1 cellular context compared by ENCODE assay signal in the genomic region with DNA sequence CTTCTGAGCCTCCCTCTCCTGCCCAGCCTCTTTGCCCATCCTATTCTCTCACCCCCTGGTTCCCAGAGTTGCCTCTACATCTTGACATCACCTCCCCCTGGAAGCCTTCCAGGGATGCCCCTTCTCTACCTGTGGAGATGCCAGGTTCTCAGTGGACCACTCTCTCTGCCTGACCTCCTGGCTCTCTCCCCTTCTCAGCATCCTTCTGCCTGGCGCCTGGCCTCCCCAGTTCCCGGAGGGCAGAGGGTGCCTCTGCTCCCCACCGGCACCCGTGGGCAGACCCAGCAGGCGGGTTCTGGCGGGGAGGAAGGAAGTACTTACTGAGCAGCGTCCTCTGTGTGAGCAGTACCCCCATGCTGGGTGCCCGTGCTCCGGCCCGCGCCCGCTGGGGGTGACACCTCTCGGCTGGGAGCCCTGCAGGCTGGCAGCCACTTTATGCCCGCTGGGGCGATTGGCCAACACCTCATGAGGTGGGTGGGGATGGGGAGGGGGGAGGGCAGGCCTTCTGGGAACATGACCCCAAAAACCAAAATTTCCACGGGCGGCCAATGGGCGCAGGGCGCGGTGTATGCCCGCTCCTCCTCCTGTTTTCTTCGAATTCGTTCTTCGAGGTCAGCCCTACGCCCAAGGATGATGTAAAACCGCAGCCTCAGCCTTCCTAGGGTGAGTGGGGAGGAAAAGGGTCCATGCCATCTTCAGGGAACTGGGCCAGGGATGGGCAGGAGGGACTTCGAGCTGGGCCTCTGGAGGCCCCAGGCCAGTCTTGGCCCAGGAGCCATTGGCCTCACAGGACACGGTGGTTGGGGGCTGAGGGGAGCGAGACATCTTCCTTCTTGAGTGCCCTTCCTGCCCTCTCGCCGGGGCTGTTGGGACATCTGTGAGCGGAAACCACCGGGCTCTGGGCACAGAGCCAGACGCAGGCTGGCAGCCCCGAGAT.
TF ChIP-seq lines count a peak whose summit lies in the region.

Gene OSM, minus strand, starts transcription at position 407 of the 937 bp plus-strand sequence. Its CDS starts 52 bp downstream, at position 355.

TF ChIP-seq in HepG2, 621 proteins besides CTCF, POLR2A, EP300 and RAD21:
- no peak for TF ChIP-seq ATF7-NPFF (CRISPR knock-in tag; IDR thresholded peaks at IDR 0.05; ENCODE audit: low read depth)
- no peak for TF ChIP-seq CENPT (CRISPR knock-in tag; IDR thresholded peaks at IDR 0.05; ENCODE audit: low read depth)
- peak; percentile 59 for TF ChIP-seq ZFP36 (IDR thresholded peaks at IDR 0.05; ENCODE audit: borderline replicate concordance, low read depth, low read length, partially characterized antibody)
- TF ChIP-seq HNRNPL (IDR thresholded peaks at IDR 0.05; ENCODE audit: low read depth, low read length): 0 out of 2 replicates have a peak, but pooled peaks have one; percentile 44
